Comparison of ENCODE assay signal across 8 cellular contexts in genomic region chr7:73555411-73555982, GRCh38. TPM values are rescaled to one million over a fixed set of nuclear protein-coding genes. Genes with fewer than 3 reads are reported as not detected.
A peak's percentile ranks its signal among the peaks of the same experiment; 100 is the strongest.
DNase-seq lines count a peak whose midpoint lies in the region; ATAC-seq and TF ChIP-seq lines count a peak whose summit lies in the region.

No MANE protein-coding gene starts in this region.

- H3K27ac ChIP-seq in DND-41 (ENCODE audit: low read length), result peak overlapping the region; percentile 70; the same call in 1 of the 2 replicates
- H3K27ac ChIP-seq in OCI-LY1 (ENCODE audit: low read depth, low read length, poor library complexity, severe bottlenecking), result no peak overlapping the region
- peak overlapping the region; percentile 98 for H3K27ac ChIP-seq in psoas muscle

- peak overlapping the region; percentile 100 for H3K9ac ChIP-seq in DND-41 (ENCODE audit: low read depth, low read length)
- H3K9ac ChIP-seq in OCI-LY1 (ENCODE audit: low read length), result peak overlapping the region; percentile 92; the same call in 1 of the 2 replicates

- H3K36me3 ChIP-seq in DND-41 (ENCODE audit: insufficient read depth, low read length), result peaks cover 45% of the 10 kb centered on the region
- H3K36me3 ChIP-seq in OCI-LY1 (ENCODE audit: insufficient read depth, low read length), result peaks cover 47% of the 10 kb centered on the region
- peaks cover 6 to 40% of the 10 kb centered on the region in 2 donors for H3K36me3 ChIP-seq in psoas muscle (ENCODE audit: insufficient read depth in 1 of 2, low read depth in 1 of 2)

- peaks cover 39% of the 10 kb centered on the region for H3K4me1 ChIP-seq in DND-41 (ENCODE audit: insufficient read depth, low read length)
- peaks cover 20% of the 10 kb centered on the region for H3K4me1 ChIP-seq in OCI-LY1 (ENCODE audit: insufficient read depth, low read length, severe bottlenecking)
- H3K4me1 ChIP-seq in psoas muscle, result peaks cover 38% of the 10 kb centered on the region

- H4K20me1 ChIP-seq in DND-41 (ENCODE audit: insufficient read depth, low read length) (peaks cover 46% of the 10 kb centered on the region), OCI-LY1 (ENCODE audit: insufficient read depth, low read length) (no peaks in the 10 kb centered on the region)

- TF ChIP-seq CTCF in DND-41 (IDR thresholded peaks at IDR 0.05; ENCODE audit: borderline replicate concordance, extremely low read depth, low read length, poor library complexity, severe bottlenecking) (no peak), OCI-LY1 (IDR thresholded peaks at IDR 0.05; ENCODE audit: low read length) (no peak), epithelial cell of esophagus (IDR thresholded peaks at IDR 0.05; ENCODE audit: insufficient read depth, low read depth, low read length, missing control alignments) (no peak), psoas muscle (IDR thresholded peaks at IDR 0.05) (no peak)

- ATAC-seq in DND-41 (ENCODE audit: insufficient read depth, low read depth) (no peak), psoas muscle (no peak), HG03442 (IDR thresholded peaks at IDR 0.05; ENCODE audit: unreplicated experiment) (no peak)

- H3F3A ChIP-seq in OCI-LY1 (ENCODE audit: insufficient read depth, low read length), result no peaks in the 10 kb centered on the region

- H3K4me3 ChIP-seq in DND-41 (ENCODE audit: low read depth in 1 of 2, low read length in 2 of 2) (peak overlapping the region; percentile 89 to 91; a peak in 3 of 4 replicates), OCI-LY1 (ENCODE audit: low read depth, low read length, poor library complexity, severe bottlenecking) (peak overlapping the region; percentile 75), epithelial cell of esophagus (ENCODE audit: low read length) (peak overlapping the region; percentile 88), psoas muscle (peak overlapping the region; percentile 80)

- H3K79me2 ChIP-seq in DND-41 (ENCODE audit: insufficient read depth, low read length), result peaks cover 67% of the 10 kb centered on the region
- peaks cover 35% of the 10 kb centered on the region for H3K79me2 ChIP-seq in OCI-LY1 (ENCODE audit: insufficient read depth, low read length)

- no peaks in the 10 kb centered on the region for H3K27me3 ChIP-seq in DND-41 (ENCODE audit: insufficient read depth, low read length, poor library complexity)
- no peaks in the 10 kb centered on the region for H3K27me3 ChIP-seq in OCI-LY1 (ENCODE audit: insufficient read depth, low read length)
- no peaks in the 10 kb centered on the region for H3K27me3 ChIP-seq in psoas muscle (ENCODE audit: insufficient read depth in 3 of 3, low read length in 2 of 3)

- H3K9me3 ChIP-seq in DND-41 (ENCODE audit: insufficient read depth, low read length, severe bottlenecking) (no peaks in the 10 kb centered on the region), OCI-LY1 (ENCODE audit: low read length) (no peaks in the 10 kb centered on the region), psoas muscle (no peaks in the 10 kb centered on the region)

- H3K4me2 ChIP-seq in DND-41 (ENCODE audit: insufficient read depth, low read length), result peak overlapping the region; percentile 86
- H3K4me2 ChIP-seq in OCI-LY1 (ENCODE audit: low read length), result peak overlapping the region; percentile 82

- DNase-seq in DND-41 (no peak), epithelial cell of esophagus (ENCODE audit: low read depth) (no peak), psoas muscle (no peak), putamen (ENCODE audit: low spot score) (no peak), DMS79 treated with DMSO at 0.1 percent for 48 hours (lab: John Stamatoyannopoulos, UW) (no peak), mesenteric fat pad (ENCODE audit: low spot score) (no peak)

- intact Hi-C loops in psoas muscle (cut with DNase I), result loop anchor here in 1 of 2 donors (5.0 kb wide), 1 partner anchor 33 kb away; the partner anchor contains the start of gene BAZ1B

- WGBS in psoas muscle, 3 donors, result 30 to 44% (median 33%) methylated on average over 6 of the region's 6 CpGs

- H3K9me2 ChIP-seq in OCI-LY1 (ENCODE audit: low read depth, low read length), result no peaks in the 10 kb centered on the region

- no peak overlapping the region for H2AFZ ChIP-seq in DND-41 (ENCODE audit: low read depth, low read length)
- no peak overlapping the region for H2AFZ ChIP-seq in OCI-LY1 (ENCODE audit: low read length)

RNA-seq across cellular contexts. Expression of gene BCL7B, which starts 2.0 kb away (rescaled TPM):
- total RNA-seq in psoas muscle (10 to 100 TPM; 55.8 to 96.5 (median 88.1) TPM), mesenteric fat pad (80.1 TPM)
- polyA plus RNA-seq in psoas muscle, result 100 to 1,000 TPM in 2 of 3 donors, 10 to 100 TPM in 1; 88.7 to 130 (median 105) TPM

RNA-seq across cellular contexts. Expression of gene TBL2, which starts 22.9 kb away (rescaled TPM):
- total RNA-seq in psoas muscle (10 to 100 TPM; 10.3 to 16.1 (median 11.8) TPM), mesenteric fat pad (36.9 TPM)
- polyA plus RNA-seq in psoas muscle, result 10 to 100 TPM in 1 of 3 donors, 1 to 10 TPM in 2; 8.1 to 15.0 (median 9.6) TPM

RNA-seq across cellular contexts. Expression of gene BAZ1B, which starts 33.4 kb away (rescaled TPM):
- 10 to 100 TPM; 39.5 to 49.8 (median 42.3) TPM for total RNA-seq in psoas muscle
- 10 to 100 TPM; 15.7 to 50.6 (median 15.8) TPM for polyA plus RNA-seq in psoas muscle
- 54.5 TPM for total RNA-seq in mesenteric fat pad
